Comparison of ENCODE assay signal across 1 cellular context in the genomic region with DNA sequence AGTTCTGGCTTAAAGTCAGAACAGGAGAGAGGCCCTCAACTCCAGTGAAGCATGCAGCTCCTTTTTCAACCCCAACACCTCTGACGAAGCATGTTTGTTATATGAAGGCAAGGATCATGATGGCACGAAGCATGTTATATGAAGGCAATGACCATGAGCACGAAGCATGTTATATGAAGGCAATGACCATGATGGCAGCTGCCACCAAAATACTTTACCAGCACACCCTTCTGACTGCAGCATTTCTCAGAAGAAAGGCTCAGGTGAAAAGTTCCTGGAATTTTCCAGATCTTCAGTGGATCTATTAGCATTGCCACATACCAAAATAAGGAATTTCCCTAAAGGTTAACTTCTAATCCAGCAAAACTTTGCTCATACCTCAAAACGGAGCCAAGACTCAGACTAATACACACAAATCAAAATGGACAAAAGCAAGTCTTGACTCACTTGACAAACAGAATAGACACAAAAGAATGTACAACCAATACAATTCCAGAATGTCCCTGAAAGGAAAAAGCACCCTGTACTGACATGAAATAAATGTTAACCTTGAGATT.
TF ChIP-seq lines count a peak whose summit lies in the region.

No MANE protein-coding gene starts in this region.

TF ChIP-seq in SK-N-SH treated with all-trans-retinoic acid at 6 μM for 48 hours, 23 proteins besides CTCF, POLR2A, EP300 and RAD21 (continued from another document):
- TF ChIP-seq, protein P1, sequence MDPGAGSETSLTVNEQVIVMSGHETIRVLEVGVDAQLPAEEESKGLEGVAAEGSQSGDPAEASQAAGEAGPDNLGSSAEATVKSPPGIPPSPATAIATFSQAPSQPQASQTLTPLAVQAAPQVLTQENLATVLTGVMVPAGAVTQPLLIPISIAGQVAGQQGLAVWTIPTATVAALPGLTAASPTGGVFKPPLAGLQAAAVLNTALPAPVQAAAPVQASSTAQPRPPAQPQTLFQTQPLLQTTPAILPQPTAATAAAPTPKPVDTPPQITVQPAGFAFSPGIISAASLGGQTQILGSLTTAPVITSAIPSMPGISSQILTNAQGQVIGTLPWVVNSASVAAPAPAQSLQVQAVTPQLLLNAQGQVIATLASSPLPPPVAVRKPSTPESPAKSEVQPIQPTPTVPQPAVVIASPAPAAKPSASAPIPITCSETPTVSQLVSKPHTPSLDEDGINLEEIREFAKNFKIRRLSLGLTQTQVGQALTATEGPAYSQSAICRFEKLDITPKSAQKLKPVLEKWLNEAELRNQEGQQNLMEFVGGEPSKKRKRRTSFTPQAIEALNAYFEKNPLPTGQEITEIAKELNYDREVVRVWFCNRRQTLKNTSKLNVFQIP (CRISPR knock-in tag; IDR thresholded peaks at IDR 0.05; ENCODE audit: borderline replicate concordance, low read depth), result no peak
- TF ChIP-seq ISL1 (CRISPR knock-in tag; IDR thresholded peaks at IDR 0.05) (no peak), TCF4 (CRISPR knock-in tag; IDR thresholded peaks at IDR 0.05; ENCODE audit: borderline replicate concordance) (no peak), SNAI2 (CRISPR knock-in tag; IDR thresholded peaks at IDR 0.05) (no peak), ZNF8 (CRISPR knock-in tag; IDR thresholded peaks at IDR 0.05) (no peak), ZNF70 (CRISPR knock-in tag; IDR thresholded peaks at IDR 0.05) (no peak), CSDC2 (CRISPR knock-in tag; IDR thresholded peaks at IDR 0.05) (no peak), ESRRG (CRISPR knock-in tag; IDR thresholded peaks at IDR 0.05) (no peak), ZC3H10 (CRISPR knock-in tag; IDR thresholded peaks at IDR 0.05) (no peak), GLIS3 (CRISPR knock-in tag; IDR thresholded peaks at IDR 0.05) (no peak), OSR1 (CRISPR knock-in tag; IDR thresholded peaks at IDR 0.05) (no peak)
- TF ChIP-seq, protein P2, sequence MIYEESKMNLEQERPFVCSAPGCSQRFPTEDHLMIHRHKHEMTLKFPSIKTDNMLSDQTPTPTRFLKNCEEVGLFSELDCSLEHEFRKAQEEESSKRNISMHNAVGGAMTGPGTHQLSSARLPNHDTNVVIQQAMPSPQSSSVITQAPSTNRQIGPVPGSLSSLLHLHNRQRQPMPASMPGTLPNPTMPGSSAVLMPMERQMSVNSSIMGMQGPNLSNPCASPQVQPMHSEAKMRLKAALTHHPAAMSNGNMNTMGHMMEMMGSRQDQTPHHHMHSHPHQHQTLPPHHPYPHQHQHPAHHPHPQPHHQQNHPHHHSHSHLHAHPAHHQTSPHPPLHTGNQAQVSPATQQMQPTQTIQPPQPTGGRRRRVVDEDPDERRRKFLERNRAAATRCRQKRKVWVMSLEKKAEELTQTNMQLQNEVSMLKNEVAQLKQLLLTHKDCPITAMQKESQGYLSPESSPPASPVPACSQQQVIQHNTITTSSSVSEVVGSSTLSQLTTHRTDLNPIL (CRISPR knock-in tag; IDR thresholded peaks at IDR 0.05; ENCODE audit: low read depth), result no peak
- TF ChIP-seq, protein P3, sequence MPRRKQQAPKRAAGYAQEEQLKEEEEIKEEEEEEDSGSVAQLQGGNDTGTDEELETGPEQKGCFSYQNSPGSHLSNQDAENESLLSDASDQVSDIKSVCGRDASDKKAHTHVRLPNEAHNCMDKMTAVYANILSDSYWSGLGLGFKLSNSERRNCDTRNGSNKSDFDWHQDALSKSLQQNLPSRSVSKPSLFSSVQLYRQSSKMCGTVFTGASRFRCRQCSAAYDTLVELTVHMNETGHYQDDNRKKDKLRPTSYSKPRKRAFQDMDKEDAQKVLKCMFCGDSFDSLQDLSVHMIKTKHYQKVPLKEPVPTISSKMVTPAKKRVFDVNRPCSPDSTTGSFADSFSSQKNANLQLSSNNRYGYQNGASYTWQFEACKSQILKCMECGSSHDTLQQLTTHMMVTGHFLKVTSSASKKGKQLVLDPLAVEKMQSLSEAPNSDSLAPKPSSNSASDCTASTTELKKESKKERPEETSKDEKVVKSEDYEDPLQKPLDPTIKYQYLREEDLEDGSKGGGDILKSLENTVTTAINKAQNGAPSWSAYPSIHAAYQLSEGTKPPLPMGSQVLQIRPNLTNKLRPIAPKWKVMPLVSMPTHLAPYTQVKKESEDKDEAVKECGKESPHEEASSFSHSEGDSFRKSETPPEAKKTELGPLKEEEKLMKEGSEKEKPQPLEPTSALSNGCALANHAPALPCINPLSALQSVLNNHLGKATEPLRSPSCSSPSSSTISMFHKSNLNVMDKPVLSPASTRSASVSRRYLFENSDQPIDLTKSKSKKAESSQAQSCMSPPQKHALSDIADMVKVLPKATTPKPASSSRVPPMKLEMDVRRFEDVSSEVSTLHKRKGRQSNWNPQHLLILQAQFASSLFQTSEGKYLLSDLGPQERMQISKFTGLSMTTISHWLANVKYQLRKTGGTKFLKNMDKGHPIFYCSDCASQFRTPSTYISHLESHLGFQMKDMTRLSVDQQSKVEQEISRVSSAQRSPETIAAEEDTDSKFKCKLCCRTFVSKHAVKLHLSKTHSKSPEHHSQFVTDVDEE (CRISPR knock-in tag; IDR thresholded peaks at IDR 0.05), result no peak
